ENCODE assay signal across 24 cellular contexts in the genomic region with DNA sequence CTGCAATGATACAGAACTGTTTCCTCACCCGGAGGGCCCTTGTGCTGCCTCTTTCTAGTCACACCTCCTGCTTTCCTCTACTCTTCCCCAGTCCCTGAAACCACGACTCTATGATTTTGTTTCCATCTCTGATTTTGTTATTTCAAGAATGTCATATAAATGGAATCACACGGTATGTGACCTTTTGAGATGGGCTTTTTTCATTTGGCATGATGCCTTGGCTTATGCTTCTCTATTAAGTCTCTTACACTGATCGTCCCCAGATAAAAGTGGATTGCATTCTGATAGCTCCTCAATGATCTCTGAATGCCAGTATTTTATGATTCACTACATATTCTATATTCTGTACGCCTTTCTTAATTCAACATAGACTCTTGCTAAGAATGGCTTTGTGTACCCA.
DNase-seq lines count a peak whose midpoint lies in the region; ATAC-seq and FAIRE-seq lines count a peak whose summit lies in the region.
"Had no signal": no experiment of that assay in that cellular context is flagged by ENCODE, and none has a peak within 500 bp of the region (broad histone marks: within the 10 kb centered on the region; RNA-seq: fewer than 3 reads in every experiment).

No MANE protein-coding gene starts in this region.

- H3K4me1 ChIP-seq in thymus (ENCODE audit: control insufficient read depth, insufficient read depth, low read length): peaks cover 3% of the 10 kb centered on the region
- H3K4me1 ChIP-seq: A549 had no signal

- ATAC-seq in activated naive CD8-positive, alpha-beta T cell treated with anti-CD3 and anti-CD28 coated beads, Interleukin-2, amount 50 U/mL, for 24 hours: no peak
- ATAC-seq in GM18909 (IDR thresholded peaks at IDR 0.05; ENCODE audit: poor library complexity, unreplicated experiment): no peak
- ATAC-seq: A549, Panc1 had no signal

- WGBS in thymus: 96% methylated on average over 5 of the region's 5 CpGs

- in situ Hi-C loops in SK-MEL-5 (cut with HindIII; ENCODE audit: low pct_unique_long_range_greater_than_20kb, low sequenced_read_pairs): no loop called here

- DNase-seq in activated naive CD8-positive, alpha-beta T cell treated with anti-CD3 and anti-CD28 coated beads, Interleukin-2, amount 50 U/mL, for 24 hours: no peak
- DNase-seq in SK-MEL-5 (ENCODE audit: low read depth, low spot score): peak; percentile 64
- peak; percentile 51 for DNase-seq in foreskin melanocyte
- DNase-seq in stimulated activated naive CD4-positive, alpha-beta T cell treated with Interleukin-2 at 50 U/mL for 16 hours (lab: John Stamatoyannopoulos, UW): no peak
- no peak for DNase-seq in GM19239 (ENCODE audit: insufficient read length, low spot score)
- DNase-seq: DMS 273 treated with DMSO at 0.1 percent for 48 hours, GDM1, Karpas-422, MV-4-11, NCI-H1105 treated with DMSO at 0.1 percent for 48 hours, NCI-H1694, NCI-H2081 treated with DMSO at 0.1 percent for 48 hours, NCI-H2171 treated with DMSO at 0.1 percent for 48 hours, NCI-H524 treated with DMSO at 0.1 percent for 48 hours, NCI-H82, SIG-M5 had no signal

- H3K27me3 ChIP-seq in thymus (ENCODE audit: control insufficient read depth, insufficient read depth): no peaks in the 10 kb centered on the region

- no peak overlapping the region for H3K4me3 Mint-ChIP-seq in activated naive CD8-positive, alpha-beta T cell
- no peak overlapping the region for H3K4me3 Mint-ChIP-seq in activated naive CD8-positive, alpha-beta T cell treated with anti-CD3 and anti-CD28 coated beads, Interleukin-2, amount 50 U/mL, for 24 hours
- H3K4me3 Mint-ChIP-seq: B cell, CD14-positive monocyte had no signal

- FAIRE-seq in GM19239 (lab: Jason Lieb, UNC): no peak
- FAIRE-seq: A549, H54 had no signal

- H3K27ac Mint-ChIP-seq in activated naive CD8-positive, alpha-beta T cell: peak overlapping the region; percentile 36
- H3K27ac Mint-ChIP-seq in activated naive CD8-positive, alpha-beta T cell treated with anti-CD3 and anti-CD28 coated beads, Interleukin-2, amount 50 U/mL, for 24 hours: no peak overlapping the region
- H3K27ac Mint-ChIP-seq: B cell had no signal

- H3K27me3 Mint-ChIP-seq in activated naive CD8-positive, alpha-beta T cell: no peaks in the 10 kb centered on the region
- no peaks in the 10 kb centered on the region for H3K27me3 Mint-ChIP-seq in activated naive CD8-positive, alpha-beta T cell treated with anti-CD3 and anti-CD28 coated beads, Interleukin-2, amount 50 U/mL, for 24 hours
- H3K27me3 Mint-ChIP-seq: B cell had no signal

- H3K36me3 ChIP-seq in thymus (ENCODE audit: control insufficient read depth, insufficient read depth): peaks cover 5% of the 10 kb centered on the region

- H3K9me3 ChIP-seq in thymus (ENCODE audit: control insufficient read depth): no peaks in the 10 kb centered on the region
- H3K9me3 ChIP-seq: A549 had no signal

- no peak overlapping the region for H3K4me3 ChIP-seq in thymus (ENCODE audit: low read length)
- H3K4me3 ChIP-seq: A549 had no signal

- peaks cover 12% of the 10 kb centered on the region for H3K36me3 Mint-ChIP-seq in activated naive CD8-positive, alpha-beta T cell
- H3K36me3 Mint-ChIP-seq in activated naive CD8-positive, alpha-beta T cell treated with anti-CD3 and anti-CD28 coated beads, Interleukin-2, amount 50 U/mL, for 24 hours (ENCODE audit: low read depth): peaks cover 27% of the 10 kb centered on the region

- no peaks in the 10 kb centered on the region for H3K4me1 Mint-ChIP-seq in activated naive CD8-positive, alpha-beta T cell (ENCODE audit: low read depth)
- H3K4me1 Mint-ChIP-seq in activated naive CD8-positive, alpha-beta T cell treated with anti-CD3 and anti-CD28 coated beads, Interleukin-2, amount 50 U/mL, for 24 hours: peaks cover 7% of the 10 kb centered on the region
- H3K4me1 Mint-ChIP-seq: B cell, CD14-positive monocyte had no signal

- H3K27ac ChIP-seq in thymus (ENCODE audit: low read depth): peak overlapping the region; percentile 52
- H3K27ac ChIP-seq: A549 had no signal

- no peaks in the 10 kb centered on the region for H3K9me3 Mint-ChIP-seq in activated naive CD8-positive, alpha-beta T cell (ENCODE audit: low read depth)
- no peaks in the 10 kb centered on the region for H3K9me3 Mint-ChIP-seq in activated naive CD8-positive, alpha-beta T cell treated with anti-CD3 and anti-CD28 coated beads, Interleukin-2, amount 50 U/mL, for 24 hours
- H3K9me3 Mint-ChIP-seq: CD14-positive monocyte had no signal

Comparison
In these comparisons a context has a peak if more than half of its experiments do, and no peak if none do; other contexts are left out.
1. DNase-seq: peak in SK-MEL-5 (single experiment) and foreskin melanocyte (single experiment); none in activated naive CD8-positive, alpha-beta T cell treated with anti-CD3 and anti-CD28 coated beads, Interleukin-2, amount 50 U/mL, for 24 hours (single experiment), stimulated activated naive CD4-positive, alpha-beta T cell treated with Interleukin-2 at 50 U/mL for 16 hours (single experiment) and GM19239 (single experiment).